8 cellular contexts compared by ENCODE assay signal in the genomic region with DNA sequence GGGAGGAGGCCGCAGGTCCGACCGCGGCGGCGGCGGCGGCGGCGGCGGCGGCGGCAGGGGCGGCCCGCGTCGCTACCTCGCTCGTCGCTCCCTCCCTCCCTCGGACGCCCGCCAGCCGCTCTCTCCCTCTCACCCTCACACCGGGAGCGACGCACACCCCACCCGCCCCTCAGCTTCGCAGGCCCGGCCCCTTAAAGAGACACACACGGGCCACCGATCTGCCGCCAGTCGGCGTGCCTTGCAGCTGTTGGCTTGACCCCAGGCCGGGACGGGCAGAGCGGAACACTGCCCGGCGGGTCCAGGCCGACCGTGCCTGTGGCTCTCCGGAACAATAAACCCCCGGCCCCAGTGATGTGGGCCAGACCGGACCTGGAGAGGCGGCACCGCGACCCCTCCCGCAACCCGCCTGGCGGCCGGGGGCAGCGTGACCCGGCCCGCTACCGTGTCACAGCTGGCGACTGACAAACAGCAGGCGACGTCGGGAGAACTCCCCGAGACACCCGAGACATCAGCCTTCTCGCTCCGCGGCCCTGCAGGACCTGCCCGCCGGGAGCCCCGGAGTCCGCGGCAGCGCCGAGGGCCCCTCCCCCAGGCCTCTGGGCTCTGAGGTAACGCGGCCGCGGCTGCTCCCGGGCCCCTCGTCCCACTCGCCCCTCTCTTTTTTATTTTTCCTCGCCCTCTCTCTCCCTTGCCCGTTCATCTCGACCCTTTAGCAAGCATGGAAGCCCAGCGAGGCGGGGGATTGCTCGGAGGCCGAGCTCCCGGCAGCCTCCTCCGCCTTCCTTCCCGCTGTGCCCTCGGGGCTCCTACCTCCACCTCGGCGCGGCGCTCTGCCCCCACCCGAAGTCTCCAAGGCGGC. TPM values are rescaled to one million over a fixed set of nuclear protein-coding genes. Genes with fewer than 3 reads are reported as not detected.
DNase-seq lines count a peak whose midpoint lies in the region; ATAC-seq, FAIRE-seq and TF ChIP-seq lines count a peak whose summit lies in the region.

Gene SETD2 (minus strand): TSS at position 124 of the 859 bp plus-strand sequence. CDS start 189 bp downstream, outside the sequence.

- peaks cover 38% of the 10 kb centered on the region for H4K20me1 ChIP-seq in astrocyte (ENCODE audit: insufficient read depth, low read length)

- H3K4me3 Mint-ChIP-seq in astrocyte (ENCODE audit: unreplicated experiment) = peak within 1 kb of the TSS; percentile 100

- H3K79me2 ChIP-seq in astrocyte (ENCODE audit: insufficient read depth, low read length) = peaks cover 79% of the 10 kb centered on the region

- H2AFZ ChIP-seq in astrocyte (ENCODE audit: low read depth, low read length) = peak within 1 kb of the TSS; percentile 96

- peak; percentile 50 for DNase-seq in NCI-H146 treated with DMSO at 0.1 percent for 48 hours (lab: John Stamatoyannopoulos, UW; ENCODE audit: unreplicated experiment)
- DNase-seq in T-helper 22 cell (ENCODE audit: low read depth) = peak; percentile 83
- peak; percentile 83 for DNase-seq in astrocyte (ENCODE audit: low read depth)
- DNase-seq in hepatic stellate cell (ENCODE audit: low spot score) = peak; percentile 92
- peak; percentile 71 for DNase-seq in renal cortical epithelial cell (ENCODE audit: low read depth)
- DNase-seq in aorta = peak; percentile 96 to 98

- H3K4me1 Mint-ChIP-seq in astrocyte (ENCODE audit: low read depth, unreplicated experiment) = peaks cover 25% of the 10 kb centered on the region

- no peaks in the 10 kb centered on the region for H3K27me3 ChIP-seq in astrocyte (ENCODE audit: insufficient read depth, low read length)
- H3K27me3 ChIP-seq in aorta (ENCODE audit: control insufficient read depth in 1 of 2, insufficient read depth in 2 of 2, low read length in 1 of 2) = no peaks in the 10 kb centered on the region

- H3K9me3 ChIP-seq in astrocyte (ENCODE audit: insufficient read depth, low read depth, low read length) (no peaks in the 10 kb centered on the region), aorta (ENCODE audit: control insufficient read depth, low read length) (no peaks in the 10 kb centered on the region)

- intact Hi-C loops in aorta (cut with DNase I) = loop anchor here in 1 of 2 donors (10.0 kb wide), 2 partner anchors 69 to 229 kb away; no protein-coding TSS in a partner anchor

- H3K9me3 Mint-ChIP-seq in astrocyte (ENCODE audit: unreplicated experiment) = no peaks in the 10 kb centered on the region

- no peaks in the 10 kb centered on the region for H3K36me3 ChIP-seq in astrocyte (ENCODE audit: insufficient read depth, low read length)
- H3K36me3 ChIP-seq in aorta (ENCODE audit: control insufficient read depth in 1 of 2, insufficient read depth in 2 of 2, low read length in 1 of 2) = no peaks in the 10 kb centered on the region

- 0 to 1% methylated on average over 78 to 94 of the region's 96 CpGs for WGBS in aorta, 2 donors

- peak within 1 kb of the TSS; percentile 100 for H3K4me2 ChIP-seq in astrocyte (ENCODE audit: low read length)

- peak within 1 kb of the TSS; percentile 79 for H3K27ac ChIP-seq in astrocyte (ENCODE audit: low read depth, low read length)
- H3K27ac ChIP-seq in aorta (ENCODE audit: low read depth in 1 of 2, low read length in 2 of 2) = peak within 1 kb of the TSS; percentile 85 to 87

- H3K27me3 Mint-ChIP-seq in astrocyte (ENCODE audit: low read depth, unreplicated experiment) = no peaks in the 10 kb centered on the region

- H3K9ac ChIP-seq in astrocyte (ENCODE audit: low read length) = peak within 1 kb of the TSS; percentile 93

- no peaks in the 10 kb centered on the region for H3K36me3 Mint-ChIP-seq in astrocyte (ENCODE audit: low read depth, unreplicated experiment)

- H3K4me1 ChIP-seq in astrocyte (ENCODE audit: insufficient read depth, low read length) (peaks cover 11% of the 10 kb centered on the region), aorta (ENCODE audit: control insufficient read depth in 1 of 2, insufficient read depth in 2 of 2, low read length in 2 of 2) (peaks cover 0 to 16% of the 10 kb centered on the region in 2 donors)

- peak; percentile 4 for TF ChIP-seq CTCF in astrocyte (IDR thresholded peaks at IDR 0.05; ENCODE audit: insufficient read depth, low read depth, low read length)

- no peak for FAIRE-seq in astrocyte (lab: Jason Lieb, UNC)

- H3K27ac Mint-ChIP-seq in astrocyte (ENCODE audit: unreplicated experiment) = peak within 1 kb of the TSS; percentile 99

- peak; percentile 77 for ATAC-seq in GM18502 (IDR thresholded peaks at IDR 0.05; ENCODE audit: poor library complexity, unreplicated experiment)
- peak; percentile 64 for ATAC-seq in HG02870 (IDR thresholded peaks at IDR 0.05; ENCODE audit: unreplicated experiment)
- peak; percentile 97 for ATAC-seq in aorta (ENCODE audit: low FRiP score)

- H3K4me3 ChIP-seq in astrocyte (ENCODE audit: insufficient read depth, low read depth, low read length) (peak within 1 kb of the TSS; percentile 90), aorta (ENCODE audit: low read length in 2 of 2) (peak within 1 kb of the TSS; percentile 94 to 97)

RNA-seq across cellular contexts. Expression of gene SETD2, which starts in this region (rescaled TPM):
- total RNA-seq in astrocyte (41.4 and 46.5 TPM in 2 replicates), renal cortical epithelial cell (22.7 and 75.3 TPM in 2 replicates), aorta (10 to 100 TPM; 51.8 to 62.5 TPM)
- 10 to 100 TPM; 12.9 to 15.1 TPM for polyA plus RNA-seq in aorta

Comparison
In these comparisons a context has a peak if more than half of its experiments do, and no peak if none do; other contexts are left out.
1. Peak in every context shown above with its lines: DNase-seq, ATAC-seq, H3K4me3 ChIP-seq and H3K27ac ChIP-seq.